Comparison of ENCODE assay signal across 8 cellular contexts in the genomic region with DNA sequence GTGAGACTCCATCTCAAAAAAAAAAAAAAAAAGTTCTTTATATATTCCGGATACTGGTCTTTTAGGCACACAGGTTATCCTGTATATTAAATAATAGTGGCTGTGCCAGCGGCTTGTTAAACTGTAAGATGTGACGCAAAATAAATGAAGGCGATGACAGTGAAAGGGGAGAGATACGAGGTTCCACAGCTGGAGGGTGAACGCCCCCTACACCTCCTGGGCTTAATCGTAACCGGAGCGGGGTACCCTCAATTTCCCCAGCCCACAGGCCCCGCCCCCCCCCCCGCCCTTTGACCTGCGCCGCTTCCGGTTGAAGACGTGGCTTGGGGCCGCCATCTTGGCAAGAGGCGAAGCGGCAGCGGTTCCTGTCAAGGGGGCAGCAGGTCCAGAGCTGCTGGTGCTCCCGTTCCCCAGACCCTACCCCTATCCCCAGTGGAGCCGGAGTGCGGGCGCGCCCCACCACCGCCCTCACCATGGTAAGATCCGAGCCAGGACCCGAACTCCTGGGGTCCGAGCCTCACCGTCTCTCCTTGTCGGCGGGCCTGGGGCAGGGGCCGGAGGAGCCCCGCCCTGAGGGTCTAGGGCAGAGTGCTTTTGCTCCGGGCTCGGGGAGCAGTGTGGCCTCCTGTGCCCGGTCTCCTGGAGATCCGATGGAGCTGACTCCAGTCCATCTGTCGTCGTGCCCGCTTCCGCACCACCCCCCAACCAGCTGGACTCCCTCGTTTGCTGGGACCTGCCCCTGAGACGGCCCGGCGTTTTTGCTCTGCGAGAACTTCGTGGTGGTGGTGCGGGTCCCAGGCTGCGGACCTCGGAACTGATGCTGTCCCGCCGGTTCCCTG. TPM values are rescaled to one million over a fixed set of nuclear protein-coding genes. Genes with fewer than 3 reads are reported as not detected.
DNase-seq lines count a peak whose midpoint lies in the region; ATAC-seq, FAIRE-seq and TF ChIP-seq lines count a peak whose summit lies in the region.

A gene (plus strand): TSS at position 335 of the 839 bp plus-strand sequence. CDS start 139 bp downstream, at position 474.

- peaks cover 40% of the 10 kb centered on the region for H4K20me1 ChIP-seq in HepG2 (ENCODE audit: insufficient read depth, low read length)

- WGBS in A549 (ENCODE audit: missing lambda C conversion rate) = under 1% methylated on average over 10 of the region's 52 CpGs
- WGBS in HepG2 (ENCODE audit: low lambda C conversion rate) = under 1% methylated on average over 13 of the region's 52 CpGs

- H3K9me3 ChIP-seq in A549 (no peaks in the 10 kb centered on the region), HepG2 (ENCODE audit: low read length) (no peaks in the 10 kb centered on the region)

- no peak for TF ChIP-seq EP300 in A549 (IDR thresholded peaks at IDR 0.05)
- TF ChIP-seq EP300 in HepG2 (IDR thresholded peaks at IDR 0.05; ENCODE audit: low read depth in 2 of 2, low read length in 2 of 2) = no peak
- no peak for TF ChIP-seq EP300 in HepG2 (CRISPR knock-in tag; IDR thresholded peaks at IDR 0.05; ENCODE audit: borderline replicate concordance)

- TF ChIP-seq CTCF in A549 (IDR thresholded peaks at IDR 0.05) (no peak), HepG2 (CRISPR knock-in tag; IDR thresholded peaks at IDR 0.05) (peak; percentile 24)

- POLR2A ChIA-PET in A549 (lab: Yijun Ruan, JAX) (interaction anchor here (1.5 kb wide), 1 partner anchor 37 kb away, joined by 3 read pairs; no protein-coding TSS in a partner anchor), HepG2 (lab: Yijun Ruan, JAX) (interaction anchor here (0.7 to 2.7 kb wide), 10 partner anchors 28 to 804 kb away, joined by 3 to 17 read pairs (median 3); a partner anchor contains a TSS)

- peak; percentile 88 to 94 for ATAC-seq in A549
- peak; percentile 46 for ATAC-seq in GM18873 (IDR thresholded peaks at IDR 0.05; ENCODE audit: low FRiP score, unreplicated experiment)
- peak; percentile 69 for ATAC-seq in HG03196 (IDR thresholded peaks at IDR 0.05; ENCODE audit: unreplicated experiment)
- ATAC-seq in HepG2 = peak; percentile 87

- H3K4me1 ChIP-seq in A549 (peaks cover 21% of the 10 kb centered on the region), HepG2 (ENCODE audit: insufficient read depth, low read length) (peaks cover 52% of the 10 kb centered on the region)

- CTCF ChIA-PET in A549 (lab: Yijun Ruan, JAX) = interaction anchor here (1.6 kb wide), 1 partner anchor 23 kb away, joined by 5 read pairs; no protein-coding TSS in a partner anchor
- CTCF ChIA-PET in HepG2 (lab: Yijun Ruan, JAX; ENCODE audit: low intra/inter-chr PET ratio, low total read pairs) = no interaction called here

- peak within 1 kb of the TSS; percentile 90 to 98 for H3K27ac ChIP-seq in A549
- H3K27ac ChIP-seq in HepG2 (ENCODE audit: extremely low read length, insufficient read depth, low read length) = peak within 1 kb of the TSS; percentile 95

- TF ChIP-seq RAD21 in A549 (conservative IDR thresholded peaks at IDR 0.05 in 1 of 2, IDR thresholded peaks at IDR 0.05 in 1 of 2) (no peak), HepG2 (CRISPR knock-in tag; IDR thresholded peaks at IDR 0.05) (peak; percentile 18; the same call in 1 of the 2 replicates)

- no peak for FAIRE-seq in A549 (lab: Jason Lieb, UNC)
- no peak for FAIRE-seq in HepG2 (lab: Jason Lieb, UNC)

- in situ Hi-C loops in HepG2 (cut with HindIII; ENCODE audit: extremely low pct_ligation_motif_present, low pct_unique_long_range_greater_than_20kb) = no loop called here

- peaks cover 51% of the 10 kb centered on the region for H3K79me2 ChIP-seq in HepG2 (ENCODE audit: insufficient read depth, low read length)

- TF ChIP-seq POLR2A in A549 (IDR thresholded peaks at IDR 0.05; ENCODE audit: low read length) (peak; percentile 49), HepG2 (IDR thresholded peaks at IDR 0.05; ENCODE audit: insufficient read depth in 1 of 2, low read depth in 2 of 2, low read length in 2 of 2) (peak; percentile 86 to 92)

- H3K4me2 ChIP-seq in A549 (peak within 1 kb of the TSS; percentile 82), HepG2 (ENCODE audit: low read depth, low read length) (peak within 1 kb of the TSS; percentile 83)

- intact Hi-C loops in HepG2 (cut with micrococcal nuclease; ENCODE audit: unreplicated experiment) = loop anchor here (5.0 kb wide), 1 partner anchor 35 kb away; a partner anchor contains a TSS

- H3K4me3 ChIP-seq in A549 (peak within 1 kb of the TSS; percentile 87), HepG2 (replicated peaks in 1 of 3; ENCODE audit: insufficient read depth in 1 of 3, low read depth in 2 of 3, low read length in 3 of 3) (peak within 1 kb of the TSS; percentile 68 to 97 (median 94))

- H3K36me3 ChIP-seq in HepG2 (replicated peaks in 1 of 2; ENCODE audit: control insufficient read depth in 1 of 2, insufficient read depth in 2 of 2, low read length in 2 of 2) = peaks cover 0 to 5% of the 10 kb centered on the region in 2 experiments; a peak in 3 of 5 replicates

- H3K27me3 ChIP-seq in HepG2 (ENCODE audit: control insufficient read depth in 1 of 2, insufficient read depth in 2 of 2, low read length in 2 of 2) = no peaks in the 10 kb centered on the region; a peak in 1 of 5 replicates

- peak; percentile 66 to 73 for DNase-seq in A549 (ENCODE audit: low read depth in 1 of 2, low spot score in 1 of 2)
- peak; percentile 87 for DNase-seq in NCI-H69 (lab: John Stamatoyannopoulos, UW)
- peak; percentile 73 to 82 for DNase-seq in activated CD4-positive, alpha-beta T cell treated with anti-CD3 and anti-CD28 coated beads, Interleukin-2, amount 50 U/mL, for 48 hours
- DNase-seq in dermis microvascular lymphatic vessel endothelial cell (ENCODE audit: low read depth in 2 of 2) = peak; percentile 28 to 78
- DNase-seq in HepG2 (ENCODE audit: low spot score) = peak; percentile 61
- peak; percentile 56 to 66 for DNase-seq in stimulated activated CD4-positive, alpha-beta T cell treated with anti-CD3 and anti-CD28 coated beads, Interleukin-2, amount 100 ng/mL, for 48 hours

- BruUV-seq in HepG2 (replicated peaks; lab: Mats Ljungman, UMichigan) = no TSS peak

- H3K9ac ChIP-seq in HepG2 (ENCODE audit: insufficient read depth, low read depth, low read length) = peak within 1 kb of the TSS; percentile 100

- no peak within 1 kb of the TSS for H2AFZ ChIP-seq in HepG2 (ENCODE audit: low read length)

TF ChIP-seq in A549, 52 proteins besides CTCF, POLR2A, EP300 and RAD21 (continues in another document):
- TF ChIP-seq JUN (IDR thresholded peaks at IDR 0.05) (peak in 1 of 2 experiments; percentile 62; a peak in 1 of 5 replicates), PHF8 (IDR thresholded peaks at IDR 0.05; ENCODE audit: borderline replicate concordance, low read depth) (peak; percentile 58; the same call in 1 of the 2 replicates)

TF ChIP-seq in HepG2, 621 proteins besides CTCF, POLR2A, EP300 and RAD21 (continues in another document):
- TF ChIP-seq, protein P1, sequence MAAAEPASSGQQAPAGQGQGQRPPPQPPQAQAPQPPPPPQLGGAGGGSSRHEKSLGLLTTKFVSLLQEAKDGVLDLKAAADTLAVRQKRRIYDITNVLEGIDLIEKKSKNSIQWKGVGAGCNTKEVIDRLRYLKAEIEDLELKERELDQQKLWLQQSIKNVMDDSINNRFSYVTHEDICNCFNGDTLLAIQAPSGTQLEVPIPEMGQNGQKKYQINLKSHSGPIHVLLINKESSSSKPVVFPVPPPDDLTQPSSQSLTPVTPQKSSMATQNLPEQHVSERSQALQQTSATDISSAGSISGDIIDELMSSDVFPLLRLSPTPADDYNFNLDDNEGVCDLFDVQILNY (CRISPR knock-in tag; conservative IDR thresholded peaks at IDR 0.05) = no peak
- TF ChIP-seq, protein P2, sequence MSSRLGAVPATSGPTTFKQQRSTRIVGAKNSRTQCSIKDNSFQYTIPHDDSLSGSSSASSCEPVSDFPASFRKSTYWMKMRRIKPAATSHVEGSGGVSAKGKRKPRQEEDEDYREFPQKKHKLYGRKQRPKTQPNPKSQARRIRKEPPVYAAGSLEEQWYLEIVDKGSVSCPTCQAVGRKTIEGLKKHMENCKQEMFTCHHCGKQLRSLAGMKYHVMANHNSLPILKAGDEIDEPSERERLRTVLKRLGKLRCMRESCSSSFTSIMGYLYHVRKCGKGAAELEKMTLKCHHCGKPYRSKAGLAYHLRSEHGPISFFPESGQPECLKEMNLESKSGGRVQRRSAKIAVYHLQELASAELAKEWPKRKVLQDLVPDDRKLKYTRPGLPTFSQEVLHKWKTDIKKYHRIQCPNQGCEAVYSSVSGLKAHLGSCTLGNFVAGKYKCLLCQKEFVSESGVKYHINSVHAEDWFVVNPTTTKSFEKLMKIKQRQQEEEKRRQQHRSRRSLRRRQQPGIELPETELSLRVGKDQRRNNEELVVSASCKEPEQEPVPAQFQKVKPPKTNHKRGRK (CRISPR knock-in tag; IDR thresholded peaks at IDR 0.05) = 0 out of 2 replicates have a peak, but pooled peaks have one; percentile 51

RNA-seq across cellular contexts. Expression of the gene that starts here (rescaled TPM):
- polyA plus RNA-seq in A549 (2011; rRNA removed) = 140 and 150 TPM in 2 replicates
- polyA plus RNA-seq in A549 (2012; cell fraction: cytosol; rRNA removed) = 56.4 and 62.8 TPM in 2 replicates
- 24.5 and 25.7 TPM in 2 replicates for polyA plus RNA-seq in A549 (2012; cell fraction: nucleus; rRNA removed)
- 88.7 to 93.3 TPM (median 91.0 TPM) in 3 replicates for polyA plus RNA-seq in A549 (2017; fragmentation: RNase III; extraction: RNeasy Plus Mini Kit Qiagen cat#74134 plus additional on column Dnase treatment)
- 63.8 and 65.4 TPM in 2 replicates for polyA minus RNA-seq in A549 (2011; rRNA and poly(A)+ RNA removed)
- 70.3 and 70.7 TPM in 2 replicates for total RNA-seq in dermis microvascular lymphatic vessel endothelial cell
- total RNA-seq in HepG2 (2016; rRNA removed; fragmentation: Illumina TruSeq; extraction: Trizol) = 148 and 215 TPM in 2 replicates
- total RNA-seq in HepG2 (2016; cell fraction: cytosol; rRNA removed; fragmentation: Illumina TruSeq; extraction: Trizol; ENCODE audit: low read depth) = 21.7 and 21.9 TPM in 2 replicates
- 143 and 206 TPM in 2 replicates for total RNA-seq in HepG2 (2016; cell fraction: insoluble cytoplasmic fraction; rRNA removed; fragmentation: Illumina TruSeq; extraction: Trizol)
- 62.1 and 63.9 TPM in 2 replicates for total RNA-seq in HepG2 (2016; cell fraction: membrane; rRNA removed; fragmentation: Illumina TruSeq; extraction: Trizol)
- 61.5 and 78.3 TPM in 2 replicates for total RNA-seq in HepG2 (2016; cell fraction: nucleus; rRNA removed; fragmentation: Illumina TruSeq; extraction: Trizol)
- 143 and 200 TPM in 2 replicates for polyA plus RNA-seq in HepG2 (2011; rRNA removed)
- polyA plus RNA-seq in HepG2 (2011; cell fraction: cytosol; rRNA removed) = 147 and 192 TPM in 2 replicates
- 33.6 and 35.8 TPM in 2 replicates for polyA plus RNA-seq in HepG2 (2011; cell fraction: nucleus; rRNA removed)
- 80.9 and 111 TPM in 2 replicates for polyA plus RNA-seq in HepG2 (2012)
- 9.1 and 10.1 TPM in 2 replicates for polyA plus RNA-seq in HepG2 (2016; cell fraction: cytosol; fragmentation: Illumina TruSeq; extraction: Trizol; ENCODE audit: low read depth)
- polyA plus RNA-seq in HepG2 (2016; cell fraction: insoluble cytoplasmic fraction; fragmentation: Illumina TruSeq; extraction: Trizol; ENCODE audit: low read depth) = 221 and 222 TPM in 2 replicates
- polyA plus RNA-seq in HepG2 (2016; cell fraction: membrane; fragmentation: Illumina TruSeq; extraction: Trizol; ENCODE audit: low read depth) = 36.4 and 39.3 TPM in 2 replicates
- polyA plus RNA-seq in HepG2 (2016; cell fraction: nucleus; fragmentation: Illumina TruSeq; extraction: Trizol; ENCODE audit: insufficient read depth, low read depth) = 95.2 and 101 TPM in 2 replicates
- 78.7 and 166 TPM in 2 replicates for polyA minus RNA-seq in HepG2 (2011; rRNA and poly(A)+ RNA removed; ENCODE audit: low replicate concordance)
- 105 and 121 TPM in 2 replicates for polyA minus RNA-seq in HepG2 (2011; cell fraction: cytosol; rRNA and poly(A)+ RNA removed)
- 31.7 and 41.9 TPM in 2 replicates for polyA minus RNA-seq in HepG2 (2011; cell fraction: nucleus; rRNA and poly(A)+ RNA removed)

Comparison
In these comparisons a context has a peak if more than half of its experiments do, and no peak if none do; other contexts are left out.
1. Peak in every context shown above with its lines: DNase-seq, ATAC-seq, H3K4me3 ChIP-seq and H3K27ac ChIP-seq.